In the genomic region with DNA sequence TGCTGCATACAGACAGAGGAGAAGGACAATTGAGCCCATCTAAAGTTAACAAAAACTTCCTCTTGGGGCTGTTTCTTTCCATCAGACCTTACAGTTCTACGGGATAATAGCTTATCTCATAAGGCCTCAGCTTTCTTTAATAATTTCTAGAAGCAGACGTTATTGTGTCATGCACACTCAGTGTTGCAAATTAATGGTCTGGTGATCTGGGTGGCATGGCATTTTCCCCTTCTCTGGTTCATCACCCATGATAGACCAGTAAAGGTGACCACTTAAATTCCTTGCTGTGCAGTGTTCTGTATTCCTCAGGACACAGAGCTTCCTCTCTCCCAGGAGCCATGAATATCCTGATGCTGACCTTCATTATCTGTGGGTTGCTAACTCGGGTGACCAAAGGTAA, we compare ENCODE assay signal across 18 cellular contexts. TPM values are rescaled to one million over a fixed set of nuclear protein-coding genes. Genes with fewer than 3 reads are reported as not detected.
DNase-seq lines count a peak whose midpoint lies in the region; ATAC-seq and TF ChIP-seq lines count a peak whose summit lies in the region.
"Had no signal": no experiment of that assay in that cellular context is flagged by ENCODE, and none has a peak within 500 bp of the region (broad histone marks: within the 10 kb centered on the region; RNA-seq: fewer than 3 reads in every experiment).

A gene with protein sequence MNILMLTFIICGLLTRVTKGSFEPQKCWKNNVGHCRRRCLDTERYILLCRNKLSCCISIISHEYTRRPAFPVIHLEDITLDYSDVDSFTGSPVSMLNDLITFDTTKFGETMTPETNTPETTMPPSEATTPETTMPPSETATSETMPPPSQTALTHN (plus strand): TSS at position 301 of the 400 bp plus-strand sequence. CDS start 38 bp downstream, at position 339.

- no peak within 1 kb of the TSS for H3K4me3 ChIP-seq in epithelial cell of proximal tubule (ENCODE audit: low read depth, low read length)
- H3K4me3 ChIP-seq: A549, BLaER1 had no signal

- H3K27ac ChIP-seq in substantia nigra (ENCODE audit: low read depth, low read length, poor library complexity, severe bottlenecking): no peak within 1 kb of the TSS
- H3K27ac ChIP-seq: 22Rv1, A549, BLaER1 had no signal

- DNase-seq in ACHN (peak; percentile 6), epithelial cell of proximal tubule (ENCODE audit: low read depth) (peak; percentile 46), renal cortical epithelial cell (ENCODE audit: low read depth) (peak; percentile 6), substantia nigra (lab: John Stamatoyannopoulos, UW) (no peak)
- DNase-seq: BE2C; C1 segment of cervical spinal cord; Calu3; CD4-positive, alpha-beta memory T cell; CD4-positive, CD25-positive, alpha-beta regulatory T cell; CD8-positive, alpha-beta memory T cell; COR-L47; DMS79 treated with DMSO at 0.1 percent for 48 hours; GF-D8 had no signal

- no peak for TF ChIP-seq CTCF in epithelial cell of proximal tubule (conservative IDR thresholded peaks at IDR 0.05; ENCODE audit: low read depth, low read length)

- ATAC-seq in HG02840 (IDR thresholded peaks at IDR 0.05; ENCODE audit: low FRiP score, unreplicated experiment): no peak
- ATAC-seq: A549 had no signal

- in situ Hi-C loops in ACHN (cut with HindIII; ENCODE audit: low pct_ligation_motif_present, low pct_unique_long_range_greater_than_20kb, low sequenced_read_pairs): no loop called here

RNA-seq across cellular contexts. Expression of the gene that starts here (rescaled TPM):
- not detected in 2 replicates for total RNA-seq in epithelial cell of proximal tubule
- total RNA-seq in renal cortical epithelial cell: not detected in 2 replicates
- total RNA-seq: A172; Calu3; CD4-positive, alpha-beta memory T cell; CD4-positive, CD25-positive, alpha-beta regulatory T cell; CD8-positive, alpha-beta memory T cell had no signal

Comparison
In these comparisons a context has a peak if more than half of its experiments do, and no peak if none do; other contexts are left out.
1. Peak in DNase-seq in epithelial cell of proximal tubule; RNA of the gene not detected or under 1 TPM.
2. Peak in DNase-seq in renal cortical epithelial cell; RNA of the gene not detected or under 1 TPM.